ENCODE assay signal across 1 cellular context in the genomic region with DNA sequence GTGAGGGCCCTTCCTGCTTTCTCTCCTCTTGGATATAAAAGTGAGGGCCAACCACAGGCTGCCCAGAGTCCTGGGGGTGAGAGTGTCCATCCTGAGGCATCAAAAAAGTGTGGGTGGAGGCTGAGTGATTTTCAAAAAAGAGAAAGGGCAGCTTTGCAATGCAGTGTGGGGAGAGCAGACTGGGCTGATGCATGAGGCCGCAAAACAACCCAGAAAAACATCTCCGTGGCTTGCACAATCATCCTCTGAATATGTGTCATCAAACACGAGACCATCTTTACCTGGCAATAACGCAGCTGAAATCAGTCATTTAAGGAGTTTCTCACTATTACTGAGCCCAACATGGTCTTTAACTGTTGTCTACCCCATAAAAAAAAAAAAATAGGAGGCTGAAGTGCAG.
TF ChIP-seq lines count a peak whose summit lies in the region.

No MANE protein-coding gene starts in this region.

TF ChIP-seq in GM12878, 131 proteins besides CTCF, POLR2A, EP300 and RAD21:
- TF ChIP-seq SUPT20H (IDR thresholded peaks at IDR 0.05; ENCODE audit: borderline replicate concordance, control insufficient read depth, low read depth, low read length) (no peak), WRNIP1 (IDR thresholded peaks at IDR 0.05; ENCODE audit: borderline replicate concordance, low read depth, low read length) (no peak), RBBP5 (conservative IDR thresholded peaks at IDR 0.05) (no peak), MYC (IDR thresholded peaks at IDR 0.05; ENCODE audit: insufficient read depth, insufficient read length, insufficient replicate concordance, low read length, severe bottlenecking) (no peak), IKZF2 (IDR thresholded peaks at IDR 0.05) (0 out of 4 replicates have a peak, but pooled peaks of 1 of the 2 experiments have one; percentile 32), ZZZ3 (IDR thresholded peaks at IDR 0.05; ENCODE audit: control insufficient read depth, insufficient read length, low read depth) (no peak), RUNX3 (IDR thresholded peaks at IDR 0.05; ENCODE audit: low read length) (peak; percentile 70), TCF7 (IDR thresholded peaks at IDR 0.05; ENCODE audit: borderline replicate concordance) (no peak), BMI1 (IDR thresholded peaks at IDR 0.05; ENCODE audit: borderline replicate concordance) (no peak), NFIC (IDR thresholded peaks at IDR 0.05; ENCODE audit: low read depth, low read length) (peak; percentile 54; the same call in 1 of the 2 replicates), JUNB (IDR thresholded peaks at IDR 0.05) (peak; percentile 92), ZNF622 (IDR thresholded peaks at IDR 0.05) (no peak), EED (IDR thresholded peaks at IDR 0.05; ENCODE audit: low read depth) (peak; percentile 57; the same call in 1 of the 2 replicates), HDAC6 (IDR thresholded peaks at IDR 0.05; ENCODE audit: unreplicated experiment) (no peak), IRF4 (IDR thresholded peaks at IDR 0.05; ENCODE audit: low read depth, low read length) (peak; percentile 43; the same call in 1 of the 2 replicates), ZNF24 (IDR thresholded peaks at IDR 0.05) (peak; percentile 65; the same call in 1 of the 2 replicates), BHLHE40 (IDR thresholded peaks at IDR 0.05; ENCODE audit: borderline replicate concordance in 1 of 2, low read depth in 2 of 2, low read length in 1 of 2) (peak; percentile 65 to 69; a peak in 3 of 4 replicates), TCF3 (IDR thresholded peaks at IDR 0.05; ENCODE audit: borderline replicate concordance, insufficient read depth, low read depth, low read length) (0 out of 2 replicates have a peak, but pooled peaks have one; percentile 50), STAT3 (IDR thresholded peaks at IDR 0.05; ENCODE audit: low read depth, low read length) (no peak), EGR1 (IDR thresholded peaks at IDR 0.05; ENCODE audit: borderline replicate concordance in 1 of 2, low read depth in 2 of 2, low read length in 2 of 2) (no peak; a peak in 1 of 3 replicates), BRCA1 (IDR thresholded peaks at IDR 0.05; ENCODE audit: low read depth, low read length) (no peak), CEBPB (IDR thresholded peaks at IDR 0.05; ENCODE audit: borderline replicate concordance in 1 of 2, low read depth in 2 of 2, low read length in 2 of 2) (peak in 1 of 2 experiments; percentile 64; a peak in 1 of 4 replicates), KAT2A (conservative IDR thresholded peaks at IDR 0.05; ENCODE audit: control insufficient read depth, low read depth, low read length) (no peak), BCL11A (IDR thresholded peaks at IDR 0.05; ENCODE audit: low read depth, low read length) (peak; percentile 70; the same call in 1 of the 2 replicates), ETV6 (conservative IDR thresholded peaks at IDR 0.05 in 1 of 2, IDR thresholded peaks at IDR 0.05 in 1 of 2; ENCODE audit: borderline replicate concordance in 1 of 2, low read depth in 1 of 2) (no peak), GATAD2B (conservative IDR thresholded peaks at IDR 0.05; ENCODE audit: low read depth) (no peak), MEF2A (IDR thresholded peaks at IDR 0.05; ENCODE audit: insufficient read depth, low read depth, low read length) (peak; percentile 31; the same call in 1 of the 2 replicates), CREM (IDR thresholded peaks at IDR 0.05; ENCODE audit: low read depth) (0 out of 2 replicates have a peak, but pooled peaks have one; percentile 45), KDM1A (IDR thresholded peaks at IDR 0.05; ENCODE audit: borderline replicate concordance) (no peak)
- TF ChIP-seq, protein P1, sequence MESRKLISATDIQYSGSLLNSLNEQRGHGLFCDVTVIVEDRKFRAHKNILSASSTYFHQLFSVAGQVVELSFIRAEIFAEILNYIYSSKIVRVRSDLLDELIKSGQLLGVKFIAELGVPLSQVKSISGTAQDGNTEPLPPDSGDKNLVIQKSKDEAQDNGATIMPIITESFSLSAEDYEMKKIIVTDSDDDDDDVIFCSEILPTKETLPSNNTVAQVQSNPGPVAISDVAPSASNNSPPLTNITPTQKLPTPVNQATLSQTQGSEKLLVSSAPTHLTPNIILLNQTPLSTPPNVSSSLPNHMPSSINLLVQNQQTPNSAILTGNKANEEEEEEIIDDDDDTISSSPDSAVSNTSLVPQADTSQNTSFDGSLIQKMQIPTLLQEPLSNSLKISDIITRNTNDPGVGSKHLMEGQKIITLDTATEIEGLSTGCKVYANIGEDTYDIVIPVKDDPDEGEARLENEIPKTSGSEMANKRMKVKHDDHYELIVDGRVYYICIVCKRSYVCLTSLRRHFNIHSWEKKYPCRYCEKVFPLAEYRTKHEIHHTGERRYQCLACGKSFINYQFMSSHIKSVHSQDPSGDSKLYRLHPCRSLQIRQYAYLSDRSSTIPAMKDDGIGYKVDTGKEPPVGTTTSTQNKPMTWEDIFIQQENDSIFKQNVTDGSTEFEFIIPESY (IDR thresholded peaks at IDR 0.05), result no peak
- TF ChIP-seq, protein P2, sequence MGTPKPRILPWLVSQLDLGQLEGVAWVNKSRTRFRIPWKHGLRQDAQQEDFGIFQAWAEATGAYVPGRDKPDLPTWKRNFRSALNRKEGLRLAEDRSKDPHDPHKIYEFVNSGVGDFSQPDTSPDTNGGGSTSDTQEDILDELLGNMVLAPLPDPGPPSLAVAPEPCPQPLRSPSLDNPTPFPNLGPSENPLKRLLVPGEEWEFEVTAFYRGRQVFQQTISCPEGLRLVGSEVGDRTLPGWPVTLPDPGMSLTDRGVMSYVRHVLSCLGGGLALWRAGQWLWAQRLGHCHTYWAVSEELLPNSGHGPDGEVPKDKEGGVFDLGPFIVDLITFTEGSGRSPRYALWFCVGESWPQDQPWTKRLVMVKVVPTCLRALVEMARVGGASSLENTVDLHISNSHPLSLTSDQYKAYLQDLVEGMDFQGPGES (IDR thresholded peaks at IDR 0.05), result no peak
- TF ChIP-seq, protein P3, sequence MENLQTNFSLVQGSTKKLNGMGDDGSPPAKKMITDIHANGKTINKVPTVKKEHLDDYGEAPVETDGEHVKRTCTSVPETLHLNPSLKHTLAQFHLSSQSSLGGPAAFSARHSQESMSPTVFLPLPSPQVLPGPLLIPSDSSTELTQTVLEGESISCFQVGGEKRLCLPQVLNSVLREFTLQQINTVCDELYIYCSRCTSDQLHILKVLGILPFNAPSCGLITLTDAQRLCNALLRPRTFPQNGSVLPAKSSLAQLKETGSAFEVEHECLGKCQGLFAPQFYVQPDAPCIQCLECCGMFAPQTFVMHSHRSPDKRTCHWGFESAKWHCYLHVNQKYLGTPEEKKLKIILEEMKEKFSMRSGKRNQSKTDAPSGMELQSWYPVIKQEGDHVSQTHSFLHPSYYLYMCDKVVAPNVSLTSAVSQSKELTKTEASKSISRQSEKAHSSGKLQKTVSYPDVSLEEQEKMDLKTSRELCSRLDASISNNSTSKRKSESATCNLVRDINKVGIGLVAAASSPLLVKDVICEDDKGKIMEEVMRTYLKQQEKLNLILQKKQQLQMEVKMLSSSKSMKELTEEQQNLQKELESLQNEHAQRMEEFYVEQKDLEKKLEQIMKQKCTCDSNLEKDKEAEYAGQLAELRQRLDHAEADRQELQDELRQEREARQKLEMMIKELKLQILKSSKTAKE (IDR thresholded peaks at IDR 0.05; ENCODE audit: low read depth, poor library complexity, severe bottlenecking), result no peak
- TF ChIP-seq, protein P4, sequence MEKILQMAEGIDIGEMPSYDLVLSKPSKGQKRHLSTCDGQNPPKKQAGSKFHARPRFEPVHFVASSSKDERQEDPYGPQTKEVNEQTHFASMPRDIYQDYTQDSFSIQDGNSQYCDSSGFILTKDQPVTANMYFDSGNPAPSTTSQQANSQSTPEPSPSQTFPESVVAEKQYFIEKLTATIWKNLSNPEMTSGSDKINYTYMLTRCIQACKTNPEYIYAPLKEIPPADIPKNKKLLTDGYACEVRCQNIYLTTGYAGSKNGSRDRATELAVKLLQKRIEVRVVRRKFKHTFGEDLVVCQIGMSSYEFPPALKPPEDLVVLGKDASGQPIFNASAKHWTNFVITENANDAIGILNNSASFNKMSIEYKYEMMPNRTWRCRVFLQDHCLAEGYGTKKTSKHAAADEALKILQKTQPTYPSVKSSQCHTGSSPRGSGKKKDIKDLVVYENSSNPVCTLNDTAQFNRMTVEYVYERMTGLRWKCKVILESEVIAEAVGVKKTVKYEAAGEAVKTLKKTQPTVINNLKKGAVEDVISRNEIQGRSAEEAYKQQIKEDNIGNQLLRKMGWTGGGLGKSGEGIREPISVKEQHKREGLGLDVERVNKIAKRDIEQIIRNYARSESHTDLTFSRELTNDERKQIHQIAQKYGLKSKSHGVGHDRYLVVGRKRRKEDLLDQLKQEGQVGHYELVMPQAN (conservative IDR thresholded peaks at IDR 0.05), result no peak
- TF ChIP-seq, protein P5, sequence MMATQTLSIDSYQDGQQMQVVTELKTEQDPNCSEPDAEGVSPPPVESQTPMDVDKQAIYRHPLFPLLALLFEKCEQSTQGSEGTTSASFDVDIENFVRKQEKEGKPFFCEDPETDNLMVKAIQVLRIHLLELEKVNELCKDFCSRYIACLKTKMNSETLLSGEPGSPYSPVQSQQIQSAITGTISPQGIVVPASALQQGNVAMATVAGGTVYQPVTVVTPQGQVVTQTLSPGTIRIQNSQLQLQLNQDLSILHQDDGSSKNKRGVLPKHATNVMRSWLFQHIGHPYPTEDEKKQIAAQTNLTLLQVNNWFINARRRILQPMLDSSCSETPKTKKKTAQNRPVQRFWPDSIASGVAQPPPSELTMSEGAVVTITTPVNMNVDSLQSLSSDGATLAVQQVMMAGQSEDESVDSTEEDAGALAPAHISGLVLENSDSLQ (IDR thresholded peaks at IDR 0.05), result 0 out of 2 replicates have a peak, but pooled peaks have one; percentile 7
- TF ChIP-seq, protein P6, sequence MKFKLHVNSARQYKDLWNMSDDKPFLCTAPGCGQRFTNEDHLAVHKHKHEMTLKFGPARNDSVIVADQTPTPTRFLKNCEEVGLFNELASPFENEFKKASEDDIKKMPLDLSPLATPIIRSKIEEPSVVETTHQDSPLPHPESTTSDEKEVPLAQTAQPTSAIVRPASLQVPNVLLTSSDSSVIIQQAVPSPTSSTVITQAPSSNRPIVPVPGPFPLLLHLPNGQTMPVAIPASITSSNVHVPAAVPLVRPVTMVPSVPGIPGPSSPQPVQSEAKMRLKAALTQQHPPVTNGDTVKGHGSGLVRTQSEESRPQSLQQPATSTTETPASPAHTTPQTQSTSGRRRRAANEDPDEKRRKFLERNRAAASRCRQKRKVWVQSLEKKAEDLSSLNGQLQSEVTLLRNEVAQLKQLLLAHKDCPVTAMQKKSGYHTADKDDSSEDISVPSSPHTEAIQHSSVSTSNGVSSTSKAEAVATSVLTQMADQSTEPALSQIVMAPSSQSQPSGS (IDR thresholded peaks at IDR 0.05; ENCODE audit: low read length), result peak; percentile 62; the same call in 1 of the 2 replicates
- TF ChIP-seq, protein P7, sequence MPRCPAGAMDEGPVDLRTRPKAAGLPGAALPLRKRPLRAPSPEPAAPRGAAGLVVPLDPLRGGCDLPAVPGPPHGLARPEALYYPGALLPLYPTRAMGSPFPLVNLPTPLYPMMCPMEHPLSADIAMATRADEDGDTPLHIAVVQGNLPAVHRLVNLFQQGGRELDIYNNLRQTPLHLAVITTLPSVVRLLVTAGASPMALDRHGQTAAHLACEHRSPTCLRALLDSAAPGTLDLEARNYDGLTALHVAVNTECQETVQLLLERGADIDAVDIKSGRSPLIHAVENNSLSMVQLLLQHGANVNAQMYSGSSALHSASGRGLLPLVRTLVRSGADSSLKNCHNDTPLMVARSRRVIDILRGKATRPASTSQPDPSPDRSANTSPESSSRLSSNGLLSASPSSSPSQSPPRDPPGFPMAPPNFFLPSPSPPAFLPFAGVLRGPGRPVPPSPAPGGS (IDR thresholded peaks at IDR 0.05; ENCODE audit: borderline replicate concordance, insufficient read depth, low read depth, low read length, poor library complexity, severe bottlenecking), result peak; percentile 17
- TF ChIP-seq, protein P8, sequence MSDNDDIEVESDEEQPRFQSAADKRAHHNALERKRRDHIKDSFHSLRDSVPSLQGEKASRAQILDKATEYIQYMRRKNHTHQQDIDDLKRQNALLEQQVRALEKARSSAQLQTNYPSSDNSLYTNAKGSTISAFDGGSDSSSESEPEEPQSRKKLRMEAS (IDR thresholded peaks at IDR 0.05; ENCODE audit: low read depth, low read length), result no peak
- TF ChIP-seq, protein P9, sequence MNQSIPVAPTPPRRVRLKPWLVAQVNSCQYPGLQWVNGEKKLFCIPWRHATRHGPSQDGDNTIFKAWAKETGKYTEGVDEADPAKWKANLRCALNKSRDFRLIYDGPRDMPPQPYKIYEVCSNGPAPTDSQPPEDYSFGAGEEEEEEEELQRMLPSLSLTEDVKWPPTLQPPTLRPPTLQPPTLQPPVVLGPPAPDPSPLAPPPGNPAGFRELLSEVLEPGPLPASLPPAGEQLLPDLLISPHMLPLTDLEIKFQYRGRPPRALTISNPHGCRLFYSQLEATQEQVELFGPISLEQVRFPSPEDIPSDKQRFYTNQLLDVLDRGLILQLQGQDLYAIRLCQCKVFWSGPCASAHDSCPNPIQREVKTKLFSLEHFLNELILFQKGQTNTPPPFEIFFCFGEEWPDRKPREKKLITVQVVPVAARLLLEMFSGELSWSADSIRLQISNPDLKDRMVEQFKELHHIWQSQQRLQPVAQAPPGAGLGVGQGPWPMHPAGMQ (IDR thresholded peaks at IDR 0.05; ENCODE audit: borderline replicate concordance), result no peak
- TF ChIP-seq, protein P10, sequence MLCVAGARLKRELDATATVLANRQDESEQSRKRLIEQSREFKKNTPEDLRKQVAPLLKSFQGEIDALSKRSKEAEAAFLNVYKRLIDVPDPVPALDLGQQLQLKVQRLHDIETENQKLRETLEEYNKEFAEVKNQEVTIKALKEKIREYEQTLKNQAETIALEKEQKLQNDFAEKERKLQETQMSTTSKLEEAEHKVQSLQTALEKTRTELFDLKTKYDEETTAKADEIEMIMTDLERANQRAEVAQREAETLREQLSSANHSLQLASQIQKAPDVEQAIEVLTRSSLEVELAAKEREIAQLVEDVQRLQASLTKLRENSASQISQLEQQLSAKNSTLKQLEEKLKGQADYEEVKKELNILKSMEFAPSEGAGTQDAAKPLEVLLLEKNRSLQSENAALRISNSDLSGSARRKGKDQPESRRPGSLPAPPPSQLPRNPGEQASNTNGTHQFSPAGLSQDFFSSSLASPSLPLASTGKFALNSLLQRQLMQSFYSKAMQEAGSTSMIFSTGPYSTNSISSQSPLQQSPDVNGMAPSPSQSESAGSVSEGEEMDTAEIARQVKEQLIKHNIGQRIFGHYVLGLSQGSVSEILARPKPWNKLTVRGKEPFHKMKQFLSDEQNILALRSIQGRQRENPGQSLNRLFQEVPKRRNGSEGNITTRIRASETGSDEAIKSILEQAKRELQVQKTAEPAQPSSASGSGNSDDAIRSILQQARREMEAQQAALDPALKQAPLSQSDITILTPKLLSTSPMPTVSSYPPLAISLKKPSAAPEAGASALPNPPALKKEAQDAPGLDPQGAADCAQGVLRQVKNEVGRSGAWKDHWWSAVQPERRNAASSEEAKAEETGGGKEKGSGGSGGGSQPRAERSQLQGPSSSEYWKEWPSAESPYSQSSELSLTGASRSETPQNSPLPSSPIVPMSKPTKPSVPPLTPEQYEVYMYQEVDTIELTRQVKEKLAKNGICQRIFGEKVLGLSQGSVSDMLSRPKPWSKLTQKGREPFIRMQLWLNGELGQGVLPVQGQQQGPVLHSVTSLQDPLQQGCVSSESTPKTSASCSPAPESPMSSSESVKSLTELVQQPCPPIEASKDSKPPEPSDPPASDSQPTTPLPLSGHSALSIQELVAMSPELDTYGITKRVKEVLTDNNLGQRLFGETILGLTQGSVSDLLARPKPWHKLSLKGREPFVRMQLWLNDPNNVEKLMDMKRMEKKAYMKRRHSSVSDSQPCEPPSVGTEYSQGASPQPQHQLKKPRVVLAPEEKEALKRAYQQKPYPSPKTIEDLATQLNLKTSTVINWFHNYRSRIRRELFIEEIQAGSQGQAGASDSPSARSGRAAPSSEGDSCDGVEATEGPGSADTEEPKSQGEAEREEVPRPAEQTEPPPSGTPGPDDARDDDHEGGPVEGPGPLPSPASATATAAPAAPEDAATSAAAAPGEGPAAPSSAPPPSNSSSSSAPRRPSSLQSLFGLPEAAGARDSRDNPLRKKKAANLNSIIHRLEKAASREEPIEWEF (IDR thresholded peaks at IDR 0.05; ENCODE audit: insufficient replicate concordance, low read depth, low read length), result no peak
TF ChIP-seq in GM12878: peak in this region for 16.
